13 cellular contexts compared by ENCODE assay signal in genomic region chr1:205275133-205275532, GRCh38. TPM values are rescaled to one million over a fixed set of nuclear protein-coding genes. Genes with fewer than 3 reads are reported as not detected.
DNase-seq lines count a peak whose midpoint lies in the region; ATAC-seq and TF ChIP-seq lines count a peak whose summit lies in the region.
"Had no signal": no experiment of that assay in that cellular context is flagged by ENCODE, and none has a peak within 500 bp of the region (broad histone marks: within the 10 kb centered on the region; RNA-seq: fewer than 3 reads in every experiment).

No MANE protein-coding gene starts in this region.

- TF ChIP-seq POLR2A in IMR-90 (IDR thresholded peaks at IDR 0.05; ENCODE audit: low read depth, low read length), result no peak

- no peak overlapping the region for H3K56ac ChIP-seq in IMR-90 (ENCODE audit: extremely low read depth, insufficient read depth, low read length)

- H3K36me3 ChIP-seq in CD8-positive, alpha-beta T cell (ENCODE audit: insufficient read depth, low read length), result no peaks in the 10 kb centered on the region
- peaks cover 2% of the 10 kb centered on the region; the same call in 1 of the 2 replicates for H3K36me3 ChIP-seq in IMR-90 (ENCODE audit: control insufficient read depth, insufficient read depth, low read length)
- H3K36me3 ChIP-seq in SU-DHL-6 (ENCODE audit: low read length), result no peaks in the 10 kb centered on the region
- H3K36me3 ChIP-seq in PC-3 (ENCODE audit: low read depth, low read length), result no peaks in the 10 kb centered on the region

- H3K27ac Mint-ChIP-seq in CD8-positive, alpha-beta T cell, result peak overlapping the region; percentile 93
- H3K27ac Mint-ChIP-seq in memory B cell, result peak overlapping the region; percentile 28
- H3K27ac Mint-ChIP-seq: dendritic cell treated with granulocyte-macrophage colony-stimulating factor and Interleukin-4, amounts not matched to agents 40 ng/mL and 50 ng/mL, for 4 days; nephron progenitor cell had no signal

- H4K5ac ChIP-seq in IMR-90 (ENCODE audit: low read depth, low read length), result no peak overlapping the region

- no peak for TF ChIP-seq RAD21 in IMR-90 (IDR thresholded peaks at IDR 0.05; ENCODE audit: low read length)

- H2AFZ ChIP-seq in IMR-90 (replicated peaks; ENCODE audit: low read length, poor library complexity) (peak overlapping the region; percentile 26), SU-DHL-6 (ENCODE audit: low read depth, low read length, severe bottlenecking) (no peak overlapping the region), PC-3 (ENCODE audit: low read length) (no peak overlapping the region)

- no peak overlapping the region for H3K4me2 ChIP-seq in IMR-90 (ENCODE audit: low read depth, low read length)
- peak overlapping the region; percentile 35 for H3K4me2 ChIP-seq in SU-DHL-6 (ENCODE audit: low read depth, low read length, poor library complexity, severe bottlenecking)
- no peak overlapping the region for H3K4me2 ChIP-seq in PC-3 (ENCODE audit: low read length)

- peaks cover 16% of the 10 kb centered on the region for H3K9me1 ChIP-seq in IMR-90 (ENCODE audit: insufficient read depth, low read length)

- POLR2A ChIA-PET in CD8-positive, alpha-beta T cell (lab: Charles Lee), result interaction anchor here (1.5 to 7.1 kb wide), 6 partner anchors 12 to 357 kb away, joined by 4 to 160 read pairs (median 15); partner anchors contain the start of genes ELK4 and NUAK2
- POLR2A ChIA-PET in IMR-90 (lab: Charles Lee; ENCODE audit: unreplicated experiment), result no interaction called here
- POLR2A ChIA-PET in PC-3 (lab: Charles Lee; ENCODE audit: unreplicated experiment), result no interaction called here

- H3F3A ChIP-seq in SU-DHL-6 (ENCODE audit: insufficient read depth) (peaks cover 7% of the 10 kb centered on the region; the same call in 1 of the 2 replicates), PC-3 (ENCODE audit: low read length, unreplicated experiment) (no peaks in the 10 kb centered on the region)

- H2BK120ac ChIP-seq in IMR-90 (ENCODE audit: low read depth, low read length), result peak overlapping the region; percentile 42; the same call in 1 of the 2 replicates

- in situ Hi-C loops in IMR-90 (cut with MboI; ENCODE audit: low sequenced_read_pairs), result loop anchor here (5.0 to 10.0 kb wide), 2 partner anchors 47 to 210 kb away; partner anchors contain the start of gene NUAK2

- H2BK5ac ChIP-seq in IMR-90 (ENCODE audit: low read depth, low read length, poor library complexity, severe bottlenecking), result no peak overlapping the region

- peak overlapping the region; percentile 73 for H2AK5ac ChIP-seq in IMR-90 (ENCODE audit: low read depth, low read length)

- no peaks in the 10 kb centered on the region for H3K79me2 ChIP-seq in SU-DHL-6 (ENCODE audit: insufficient read depth, low read length)
- H3K79me2 ChIP-seq in PC-3 (ENCODE audit: low read length), result no peaks in the 10 kb centered on the region

- no CpG with 5 or more reads among the region's 3 CpGs for WGBS in IMR-90 (ENCODE audit: extremely low coverage in 2 of 2, insufficient read length in 1 of 2), 2 experiments

- H2BK15ac ChIP-seq in IMR-90 (ENCODE audit: low read depth, low read length), result peak overlapping the region; percentile 60; the same call in 2 of the 3 replicates

- H3K23ac ChIP-seq in IMR-90 (ENCODE audit: low read depth, low read length), result no peak overlapping the region

- H3K4ac ChIP-seq in IMR-90 (ENCODE audit: low read depth, low read length), result peak overlapping the region; percentile 74

- peak; percentile 22 for TF ChIP-seq CTCF in CD8-positive, alpha-beta T cell (IDR thresholded peaks at IDR 0.05)
- TF ChIP-seq CTCF in IMR-90 (conservative IDR thresholded peaks at IDR 0.05; ENCODE audit: low read depth, low read length) (no peak), SU-DHL-6 (IDR thresholded peaks at IDR 0.05; ENCODE audit: insufficient read depth, low read length, poor library complexity, severe bottlenecking) (no peak), PC-3 (conservative IDR thresholded peaks at IDR 0.05; ENCODE audit: low read depth, low read length) (no peak)

- H3K18ac ChIP-seq in IMR-90 (ENCODE audit: low read depth, low read length), result no peak overlapping the region

- H3K14ac ChIP-seq in IMR-90 (replicated peaks; ENCODE audit: low read depth, low read length), result no peak overlapping the region

- H4K91ac ChIP-seq in IMR-90 (ENCODE audit: insufficient read depth, low read depth, low read length), result peak overlapping the region; percentile 75; the same call in 1 of the 2 replicates

- H2AK9ac ChIP-seq in IMR-90 (replicated peaks; ENCODE audit: low read depth, low read length, poor library complexity), result peak overlapping the region; percentile 66

- H2BK20ac ChIP-seq in IMR-90 (ENCODE audit: low read depth, low read length), result peak overlapping the region; percentile 50

- peaks cover 56% of the 10 kb centered on the region for H3K4me1 Mint-ChIP-seq in CD8-positive, alpha-beta T cell (ENCODE audit: low read depth)
- peaks cover 33% of the 10 kb centered on the region for H3K4me1 Mint-ChIP-seq in memory B cell

- intact Hi-C loops in CD8-positive, alpha-beta T cell (cut with DNase I, micrococcal nuclease), result loop anchor here in 1 of 2 experiments (1.0 kb wide), 1 partner anchor 9 kb away; no protein-coding TSS in a partner anchor
- intact Hi-C loops in IMR-90 (cut with micrococcal nuclease), result no loop called here
- intact Hi-C loops in PC-3 (cut with micrococcal nuclease), result no loop called here

- no TSS peak for BruUV-seq in IMR-90 (replicated peaks; lab: Mats Ljungman, UMichigan)
- no TSS peak for BruUV-seq in PC-3 (replicated peaks; lab: Mats Ljungman, UMichigan)

- H3K4me3 ChIP-seq in CD8-positive, alpha-beta T cell (ENCODE audit: low read depth, low read length), result no peak overlapping the region
- H3K4me3 ChIP-seq in IMR-90 (ENCODE audit: insufficient read depth, low read depth, low read length) (no peak overlapping the region), SU-DHL-6 (ENCODE audit: insufficient read depth, low read length, poor library complexity, severe bottlenecking) (no peak overlapping the region), PC-3 (ENCODE audit: low read length) (no peak overlapping the region)

- peak in 5 of 7 experiments; percentile 42 to 78 (median 58) for DNase-seq in CD8-positive, alpha-beta T cell
- DNase-seq in IMR-90 (no peak), memory B cell (ENCODE audit: low spot score in 2 of 2) (no peak), iPS-NIHi7 (ENCODE audit: extremely low spot score) (no peak), NCI-H748 treated with DMSO at 0.1 percent for 48 hours (lab: John Stamatoyannopoulos, UW) (no peak), GDM1 (lab: John Stamatoyannopoulos, UW) (no peak), PC-3 (no peak)
- DNase-seq: DND-41; HCEC 1CT; nephron progenitor cell; stimulated activated CD4-positive, alpha-beta T cell treated with anti-CD3 and anti-CD28 coated beads, Interleukin-2, amount 100 ng/mL, for 24 hours had no signal

- peaks cover 61% of the 10 kb centered on the region for H3K4me1 ChIP-seq in CD8-positive, alpha-beta T cell (ENCODE audit: insufficient read depth, low read length)
- H3K4me1 ChIP-seq in IMR-90 (ENCODE audit: control insufficient read depth, insufficient read depth, low read length) (peaks cover 15% of the 10 kb centered on the region), PC-3 (ENCODE audit: insufficient read depth, low read length) (peaks cover 18% of the 10 kb centered on the region)

- H3K27me3 Mint-ChIP-seq in CD8-positive, alpha-beta T cell (ENCODE audit: low read depth), result no peaks in the 10 kb centered on the region
- no peaks in the 10 kb centered on the region for H3K27me3 Mint-ChIP-seq in memory B cell

- no peak overlapping the region for H3K27ac ChIP-seq in CD8-positive, alpha-beta T cell (ENCODE audit: low read depth, low read length)
- no peak overlapping the region for H3K27ac ChIP-seq in IMR-90 (ENCODE audit: insufficient read depth, low read length)
- peak overlapping the region; percentile 80 for H3K27ac ChIP-seq in SU-DHL-6 (ENCODE audit: low read depth, low read length)
- H3K27ac ChIP-seq in PC-3 (ENCODE audit: low read length), result no peak overlapping the region

- H3K79me1 ChIP-seq in IMR-90 (ENCODE audit: low read depth in 1 of 2, low read length in 2 of 2), result peaks cover 3 to 5% of the 10 kb centered on the region in 2 experiments; a peak in 2 of 4 replicates

- H3K9me3 Mint-ChIP-seq in CD8-positive, alpha-beta T cell, result no peaks in the 10 kb centered on the region
- H3K9me3 Mint-ChIP-seq in memory B cell, result no peaks in the 10 kb centered on the region
- H3K9me3 Mint-ChIP-seq: dendritic cell treated with granulocyte-macrophage colony-stimulating factor and Interleukin-4, amounts not matched to agents 40 ng/mL and 50 ng/mL, for 4 days; nephron progenitor cell had no signal

- dilution Hi-C loops in IMR-90 (cut with HindIII; ENCODE audit: low sequenced_read_pairs, unreplicated experiment), result no loop called here

- peaks cover 19% of the 10 kb centered on the region for H3K36me3 Mint-ChIP-seq in CD8-positive, alpha-beta T cell
- no peaks in the 10 kb centered on the region for H3K36me3 Mint-ChIP-seq in memory B cell

- no peak overlapping the region for H3K9ac ChIP-seq in IMR-90 (ENCODE audit: low read depth, low read length)
- H3K9ac ChIP-seq in SU-DHL-6 (ENCODE audit: low read length), result no peak overlapping the region; the same call in 1 of the 2 replicates
- no peak overlapping the region for H3K9ac ChIP-seq in PC-3 (ENCODE audit: low read length)

- H4K20me1 ChIP-seq in IMR-90 (ENCODE audit: insufficient read depth, low read length) (no peaks in the 10 kb centered on the region), SU-DHL-6 (ENCODE audit: low read depth, low read length) (no peaks in the 10 kb centered on the region), PC-3 (ENCODE audit: low read length) (no peaks in the 10 kb centered on the region)

- H3K9me2 ChIP-seq in SU-DHL-6 (replicated peaks; ENCODE audit: insufficient read depth, low read length) (no peaks in the 10 kb centered on the region), PC-3 (replicated peaks; ENCODE audit: low read length) (no peaks in the 10 kb centered on the region)

- H4K8ac ChIP-seq in IMR-90 (ENCODE audit: low read depth in 2 of 2, low read length in 2 of 2), result 0 out of 4 replicates have a peak overlapping the region, but pooled peaks of 1 of the 2 experiments have one; percentile 31

- no peaks in the 10 kb centered on the region for H3K9me3 ChIP-seq in CD8-positive, alpha-beta T cell (ENCODE audit: low read length)
- H3K9me3 ChIP-seq in IMR-90 (ENCODE audit: control insufficient read depth, insufficient read depth, low read length) (no peaks in the 10 kb centered on the region), SU-DHL-6 (ENCODE audit: insufficient read depth, low read length) (no peaks in the 10 kb centered on the region), PC-3 (ENCODE audit: low read length) (no peaks in the 10 kb centered on the region)

- peak; percentile 73 for ATAC-seq in CD8-positive, alpha-beta T cell
- ATAC-seq in IMR-90 (ENCODE audit: low read depth) (no peak), memory B cell (ENCODE audit: low read depth) (peak; percentile 62), PC-3 (no peak)

- H3K4me3 Mint-ChIP-seq in CD8-positive, alpha-beta T cell, result peak overlapping the region; percentile 51
- peak overlapping the region; percentile 8 for H3K4me3 Mint-ChIP-seq in memory B cell
- H3K4me3 Mint-ChIP-seq: dendritic cell treated with granulocyte-macrophage colony-stimulating factor and Interleukin-4, amounts not matched to agents 40 ng/mL and 50 ng/mL, for 4 days; nephron progenitor cell had no signal

- no peaks in the 10 kb centered on the region for H3K27me3 ChIP-seq in CD8-positive, alpha-beta T cell (ENCODE audit: insufficient read depth, low read length)
- H3K27me3 ChIP-seq in IMR-90 (ENCODE audit: control insufficient read depth, insufficient read depth, low read length) (no peaks in the 10 kb centered on the region), SU-DHL-6 (ENCODE audit: low read length) (no peaks in the 10 kb centered on the region), PC-3 (ENCODE audit: low read length) (no peaks in the 10 kb centered on the region)

- CTCF ChIA-PET in CD8-positive, alpha-beta T cell (lab: Charles Lee), result interaction anchor here (0.8 to 32.2 kb wide), 17 partner anchors 10 to 347 kb away, joined by 3 to 1393 read pairs (median 13); partner anchors contain the start of genes KLHDC8A, NUAK2 and TMCC2
- CTCF ChIA-PET in IMR-90 (lab: Yijun Ruan, JAX), result interaction anchor here (5.4 kb wide), 1 partner anchor 50 kb away, joined by 126 read pairs; no protein-coding TSS in a partner anchor
- CTCF ChIA-PET in PC-3 (lab: Charles Lee), result interaction anchor here (1.2 to 1.7 kb wide), 3 partner anchors 10 to 50 kb away, joined by 4 to 9 read pairs (median 4); no protein-coding TSS in a partner anchor

RNA-seq across cellular contexts. Expression of gene NUAK2, which starts 46.4 kb away (rescaled TPM):
- total RNA-seq in CD8-positive, alpha-beta T cell, result 10 to 100 TPM; 17.1 to 18.3 TPM
- total RNA-seq in IMR-90 (2012; rRNA removed), result 7.2 and 8.1 TPM in 2 replicates
- 17.6 and 18.7 TPM in 2 replicates for polyA plus RNA-seq in IMR-90 (2012; rRNA removed)
- polyA plus RNA-seq in IMR-90 (2012; cell fraction: cytosol; rRNA removed), result 12.3 and 18.8 TPM in 2 replicates
- polyA plus RNA-seq in IMR-90 (2012; cell fraction: nucleus; rRNA removed; ENCODE audit: low replicate concordance), result 22.8 and 32.1 TPM in 2 replicates
- 3.8 and 4.8 TPM in 2 replicates for total RNA-seq in PC-3 (2014; rRNA removed)

RNA-seq across cellular contexts. Expression of gene TMCC2, which starts 47.4 kb away (rescaled TPM):
- 1 to 10 TPM; 1.5 to 2.0 TPM for total RNA-seq in CD8-positive, alpha-beta T cell
- total RNA-seq in IMR-90 (2012; rRNA removed), result 2.0 and 2.2 TPM in 2 replicates
- 4.2 and 4.6 TPM in 2 replicates for polyA plus RNA-seq in IMR-90 (2012; rRNA removed)
- 4.5 and 5.0 TPM in 2 replicates for polyA plus RNA-seq in IMR-90 (2012; cell fraction: cytosol; rRNA removed)
- 4.4 and 7.7 TPM in 2 replicates for polyA plus RNA-seq in IMR-90 (2012; cell fraction: nucleus; rRNA removed; ENCODE audit: low replicate concordance)
- 8.7 and 11.3 TPM in 2 replicates for total RNA-seq in PC-3 (2014; rRNA removed)

Comparison
In these comparisons a context has a peak if more than half of its experiments do, and no peak if none do; other contexts are left out.
1. ATAC-seq: peak in CD8-positive, alpha-beta T cell (single experiment) and memory B cell (single experiment); none in IMR-90 (single experiment) and PC-3 (single experiment).
2. DNase-seq: peak in CD8-positive, alpha-beta T cell (5 of 7); none in IMR-90 (single experiment), memory B cell (0 of 2), iPS-NIHi7 (single experiment), NCI-H748 treated with DMSO at 0.1 percent for 48 hours (single experiment), GDM1 (single experiment) and PC-3 (single experiment).